ENCODE assay signal across 13 cellular contexts in the genomic region with DNA sequence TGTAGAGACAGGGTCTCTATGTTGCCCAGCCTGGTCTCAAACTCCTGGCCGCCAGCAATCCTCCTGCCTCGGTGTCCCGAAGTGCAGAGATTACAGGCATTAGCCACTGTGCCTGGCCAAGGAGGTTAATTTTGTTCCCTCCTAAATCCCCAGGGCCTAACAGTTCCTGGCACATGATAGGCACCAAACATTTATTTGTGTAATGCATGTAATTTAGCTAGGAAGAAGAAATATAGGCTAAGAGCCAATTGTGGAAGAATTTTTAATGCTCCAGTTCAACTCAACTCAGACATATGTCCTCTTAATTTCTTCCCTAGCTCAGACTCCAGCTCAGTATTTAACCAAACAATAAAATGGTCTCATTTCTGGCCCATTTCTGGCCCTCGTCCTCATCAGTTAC.
"Had no signal": no experiment of that assay in that cellular context is flagged by ENCODE, and none has a peak within 500 bp of the region (broad histone marks: within the 10 kb centered on the region; RNA-seq: fewer than 3 reads in every experiment).

No MANE protein-coding gene starts in this region.

- ATAC-seq: esophagus mucosa; stimulated activated naive B cell treated with anti-CD40 and anti-IgM and Interleukin-4, amounts not matched to agents 10 μg/mL and 1 μg/mL and 100 μg/mL, for 72 hours had no signal

- H3K9me3 ChIP-seq: adrenal gland, tibial nerve had no signal

- H3K4me3 Mint-ChIP-seq: activated T-helper 1 cell treated with anti-CD3 and anti-CD28 coated beads, Interleukin-12 subunit alpha, Interleukin-12 subunit beta, Interleukin-2, Interleukin-4 antibody, amounts not matched to agents 30 ng/mL and 10 ng/mL and 1 ng/mL, durations not matched to agents 14 hours and 24 hours and 36 hours; stimulated activated naive B cell treated with anti-CD40 and anti-IgM and Interleukin-4, amounts not matched to agents 10 μg/mL and 1 μg/mL and 100 μg/mL, for 72 hours; T-helper 1 cell treated with Interleukin-12 subunit alpha and Interleukin-12 subunit beta and Interleukin-4 antibody, amounts not matched to agents 30 μg/mL and 1 μg/mL, for 36 hours had no signal

- DNase-seq: activated CD4-positive, alpha-beta T cell treated with anti-CD3 and anti-CD28 coated beads, Interleukin-2, amount 50 U/mL, for 48 hours; activated CD4-positive, CD25-positive, alpha-beta regulatory T cell; activated CD8-positive, alpha-beta memory T cell treated with anti-CD3 and anti-CD28 coated beads, Interleukin-2, amount 50 U/mL, for 4 hours; activated naive CD4-positive, alpha-beta T cell; adrenal gland; cerebellar nuclear complex; stimulated activated naive B cell treated with anti-CD40 and anti-IgM and Interleukin-4, amounts not matched to agents 10 μg/mL and 1 μg/mL and 100 μg/mL, for 72 hours had no signal

- H3K4me3 ChIP-seq: adrenal gland, dorsolateral prefrontal cortex, skin epidermis, tibial nerve had no signal

- H3K27me3 ChIP-seq: adrenal gland, dorsolateral prefrontal cortex, tibial nerve had no signal

- H3K27ac Mint-ChIP-seq: activated T-helper 1 cell treated with anti-CD3 and anti-CD28 coated beads, Interleukin-12 subunit alpha, Interleukin-12 subunit beta, Interleukin-2, Interleukin-4 antibody, amounts not matched to agents 30 ng/mL and 10 ng/mL and 1 ng/mL, durations not matched to agents 14 hours and 24 hours and 36 hours; T-helper 1 cell treated with Interleukin-12 subunit alpha and Interleukin-12 subunit beta and Interleukin-4 antibody, amounts not matched to agents 30 μg/mL and 1 μg/mL, for 36 hours had no signal

- H3K36me3 ChIP-seq: adrenal gland, tibial nerve had no signal

- H3K9me3 Mint-ChIP-seq: activated T-helper 1 cell treated with anti-CD3 and anti-CD28 coated beads, Interleukin-12 subunit alpha, Interleukin-12 subunit beta, Interleukin-2, Interleukin-4 antibody, amounts not matched to agents 30 ng/mL and 10 ng/mL and 1 ng/mL, durations not matched to agents 14 hours and 24 hours and 36 hours; stimulated activated naive B cell treated with anti-CD40 and anti-IgM and Interleukin-4, amounts not matched to agents 10 μg/mL and 1 μg/mL and 100 μg/mL, for 72 hours; T-helper 1 cell treated with Interleukin-12 subunit alpha and Interleukin-12 subunit beta and Interleukin-4 antibody, amounts not matched to agents 30 μg/mL and 1 μg/mL, for 36 hours had no signal

- H3K27ac ChIP-seq: adrenal gland, skin epidermis, tibial nerve had no signal

- H3K27me3 Mint-ChIP-seq: stimulated activated naive B cell treated with anti-CD40 and anti-IgM and Interleukin-4, amounts not matched to agents 10 μg/mL and 1 μg/mL and 100 μg/mL, for 72 hours had no signal
